In genomic region chr15:98547741-98548166, GRCh38 we compare ENCODE assay signal across 8 cellular contexts.
DNase-seq lines count a peak whose midpoint lies in the region; ATAC-seq lines count a peak whose summit lies in the region.

No MANE protein-coding gene starts in this region.

- intact Hi-C loops in aorta (cut with DNase I) = no loop called here

- peak overlapping the region; percentile 88 for H3K27ac ChIP-seq in muscle layer of colon (ENCODE audit: low read depth, low read length)
- H3K27ac ChIP-seq in aorta (ENCODE audit: low read depth in 1 of 2, low read length in 2 of 2) = peak overlapping the region in 1 of 2 donors; percentile 55

- in situ Hi-C loops in ACHN (cut with HindIII; ENCODE audit: low pct_ligation_motif_present, low pct_unique_long_range_greater_than_20kb, low sequenced_read_pairs) = no loop called here

- H3K4me3 ChIP-seq in NT2/D1 (ENCODE audit: insufficient read length, low read depth) (peak overlapping the region; percentile 75), muscle layer of colon (ENCODE audit: low read depth in 1 of 2, low read length in 2 of 2) (peak overlapping the region; percentile 69 to 88), aorta (ENCODE audit: low read length in 2 of 2) (peak overlapping the region; percentile 12 to 45)

- peak; percentile 76 for ATAC-seq in aorta (ENCODE audit: low FRiP score)

- H3K27me3 ChIP-seq in NT2/D1 (ENCODE audit: insufficient read depth, insufficient read length) = peaks cover 21% of the 10 kb centered on the region
- no peaks in the 10 kb centered on the region for H3K27me3 ChIP-seq in muscle layer of colon (ENCODE audit: control insufficient read depth in 1 of 2, insufficient read depth in 2 of 2, low read length in 2 of 2)
- H3K27me3 ChIP-seq in aorta (ENCODE audit: control insufficient read depth in 1 of 2, insufficient read depth in 2 of 2, low read length in 1 of 2) = no peaks in the 10 kb centered on the region

- 2% methylated on average over 21 of the region's 21 CpGs for WGBS in aorta, 2 donors

- no peaks in the 10 kb centered on the region for H3K36me3 ChIP-seq in NT2/D1 (ENCODE audit: insufficient read depth, insufficient read length, low read length)
- H3K36me3 ChIP-seq in muscle layer of colon (ENCODE audit: insufficient read depth, low read length) = no peaks in the 10 kb centered on the region
- H3K36me3 ChIP-seq in aorta (ENCODE audit: control insufficient read depth in 1 of 2, insufficient read depth in 2 of 2, low read length in 1 of 2) = no peaks in the 10 kb centered on the region

- peak; percentile 1 for DNase-seq in ACHN
- DNase-seq in NT2/D1 (ENCODE audit: low read depth, low spot score) = no peak
- peak; percentile 42 for DNase-seq in epidermal melanocyte (ENCODE audit: insufficient read length, low spot score)
- no peak for DNase-seq in aorta
- DNase-seq in NOMO-1 (lab: John Stamatoyannopoulos, UW; ENCODE audit: unreplicated experiment in 2 of 2) = no peak
- no peak for DNase-seq in SHP77 treated with DMSO at 0.1 percent for 48 hours (lab: John Stamatoyannopoulos, UW)
- DNase-seq in stimulated activated naive CD4-positive, alpha-beta T cell (lab: John Stamatoyannopoulos, UW) = no peak

- H3K4me1 ChIP-seq in NT2/D1 (ENCODE audit: insufficient read depth, insufficient read length) (no peaks in the 10 kb centered on the region), muscle layer of colon (ENCODE audit: insufficient read depth, low read length) (peaks cover 18% of the 10 kb centered on the region), aorta (ENCODE audit: control insufficient read depth in 1 of 2, insufficient read depth in 2 of 2, low read length in 2 of 2) (no peaks in the 10 kb centered on the region)

- H3K9me3 ChIP-seq in NT2/D1 (ENCODE audit: insufficient read depth, low read length) = peaks cover 12% of the 10 kb centered on the region; the same call in 1 of the 2 replicates
- H3K9me3 ChIP-seq in muscle layer of colon (ENCODE audit: low read length) = no peaks in the 10 kb centered on the region
- H3K9me3 ChIP-seq in aorta (ENCODE audit: control insufficient read depth, low read length) = no peaks in the 10 kb centered on the region

- peak overlapping the region; percentile 79 for H3K9ac ChIP-seq in NT2/D1 (ENCODE audit: insufficient read length, low read depth)
- peak overlapping the region; percentile 31 for H3K9ac ChIP-seq in muscle layer of colon (ENCODE audit: low read length)

Comparison
In these comparisons a context has a peak if more than half of its experiments do, and no peak if none do; other contexts are left out.
1. DNase-seq: peak in ACHN (single experiment) and epidermal melanocyte (single experiment); none in NT2/D1 (single experiment), aorta (0 of 2), NOMO-1 (0 of 2), SHP77 treated with DMSO at 0.1 percent for 48 hours (single experiment) and stimulated activated naive CD4-positive, alpha-beta T cell (0 of 6).
2. H3K4me3 ChIP-seq: peak in every context shown above with its lines; median percentile 78 in muscle layer of colon; 75 in NT2/D1; 28 in aorta.